Comparison of ENCODE assay signal across 13 cellular contexts in genomic region chr11:67367014-67367835, GRCh38. TPM values are rescaled to one million over a fixed set of nuclear protein-coding genes. Genes with fewer than 3 reads are reported as not detected.
DNase-seq lines count a peak whose midpoint lies in the region; ATAC-seq and TF ChIP-seq lines count a peak whose summit lies in the region.
"Had no signal": no experiment of that assay in that cellular context is flagged by ENCODE, and none has a peak within 500 bp of the region (broad histone marks: within the 10 kb centered on the region; RNA-seq: fewer than 3 reads in every experiment).

No MANE protein-coding gene starts in this region.

- peaks cover 83% of the 10 kb centered on the region for H3K79me2 ChIP-seq in ACC112 (ENCODE audit: control insufficient read depth, insufficient read depth, low read length, unreplicated experiment)

- no peaks in the 10 kb centered on the region for H3K27me3 ChIP-seq in ACC112 (ENCODE audit: insufficient read depth, low read length)

- peaks cover 64% of the 10 kb centered on the region for H3K4me1 ChIP-seq in ACC112 (ENCODE audit: control insufficient read depth, insufficient read depth, low read length, unreplicated experiment)

- in situ Hi-C loops in GM13977 (cut with MboI; ENCODE audit: low pct_unique_long_range_greater_than_20kb, low sequenced_read_pairs, unreplicated experiment), result no loop called here

- peak overlapping the region; percentile 58 for H3K27ac ChIP-seq in ACC112 (ENCODE audit: low read depth, low read length)

- DNase-seq in NCI-H524 treated with DMSO at 0.1 percent for 48 hours (lab: John Stamatoyannopoulos, UW) (peak; percentile 18), fibroblast of gingiva (ENCODE audit: low read depth) (peak; percentile 43), osteocyte (ENCODE audit: extremely low spot score, unreplicated experiment) (no peak), GM13977 (ENCODE audit: low spot score) (no peak), cerebellum (ENCODE audit: low spot score) (no peak)
- DNase-seq in stimulated activated CD4-positive, alpha-beta T cell treated with anti-CD3 and anti-CD28 coated beads, Interleukin-4, amount 100 ng/mL, for 4 hours, result no peak
- DNase-seq: activated CD8-positive, alpha-beta T cell treated with anti-CD3 and anti-CD28 coated beads, Interleukin-2, amount 10 ng/mL, durations not matched to agents 7 days and 5 days; activated naive CD8-positive, alpha-beta T cell treated with anti-CD3 and anti-CD28 coated beads for 36 hours; naive thymus-derived CD4-positive, alpha-beta T cell; stimulated activated CD4-positive, alpha-beta T cell treated with anti-CD3 and anti-CD28 coated beads, Interleukin-1b, Interleukin-23, amount 100 ng/mL, for 48 hours had no signal

- no peaks in the 10 kb centered on the region for H3K9me3 Mint-ChIP-seq in osteocyte (ENCODE audit: unreplicated experiment)
- H3K9me3 Mint-ChIP-seq: activated naive CD8-positive, alpha-beta T cell treated with anti-CD3 and anti-CD28 coated beads for 36 hours; stimulated activated naive CD8-positive, alpha-beta T cell treated with anti-CD3 and anti-CD28 coated beads, Interleukin-15, Interleukin-2, amounts not matched to agents 100 ng/mL and 50 ng/mL, for 24 hours had no signal

- peak overlapping the region; percentile 21 for H3K4me3 ChIP-seq in ACC112 (ENCODE audit: low read depth, low read length)

- TF ChIP-seq CTCF in osteocyte (IDR thresholded peaks at IDR 0.05), result no peak
- no peak for TF ChIP-seq CTCF in GM13977 (IDR thresholded peaks at IDR 0.05; ENCODE audit: extremely low read depth, insufficient read depth, missing control alignments)

- peaks cover 51% of the 10 kb centered on the region for H3K4me1 Mint-ChIP-seq in osteocyte (ENCODE audit: unreplicated experiment)

- H3K4me3 Mint-ChIP-seq in osteocyte (ENCODE audit: unreplicated experiment), result no peak overlapping the region
- H3K4me3 Mint-ChIP-seq: activated CD8-positive, alpha-beta T cell treated with anti-CD3 and anti-CD28 coated beads, Interleukin-2, amount 10 ng/mL, durations not matched to agents 7 days and 5 days; activated naive CD8-positive, alpha-beta T cell treated with anti-CD3 and anti-CD28 coated beads for 36 hours; stimulated activated naive CD8-positive, alpha-beta T cell treated with anti-CD3 and anti-CD28 coated beads, Interleukin-15, Interleukin-2, amounts not matched to agents 100 ng/mL and 50 ng/mL, for 24 hours had no signal

- H3K27me3 Mint-ChIP-seq in osteocyte (ENCODE audit: unreplicated experiment), result no peaks in the 10 kb centered on the region

- peak overlapping the region; percentile 59 for H3K27ac Mint-ChIP-seq in osteocyte (ENCODE audit: unreplicated experiment)
- H3K27ac Mint-ChIP-seq: activated CD8-positive, alpha-beta T cell treated with anti-CD3 and anti-CD28 coated beads, Interleukin-2, amount 10 ng/mL, durations not matched to agents 7 days and 5 days; activated naive CD8-positive, alpha-beta T cell treated with anti-CD3 and anti-CD28 coated beads for 36 hours; naive thymus-derived CD4-positive, alpha-beta T cell had no signal

- ATAC-seq in HG03135 (IDR thresholded peaks at IDR 0.05; ENCODE audit: unreplicated experiment), result no peak
- ATAC-seq: activated CD8-positive, alpha-beta T cell treated with anti-CD3 and anti-CD28 coated beads, Interleukin-2, amount 10 ng/mL, durations not matched to agents 7 days and 5 days; naive thymus-derived CD4-positive, alpha-beta T cell had no signal

- peaks cover 11% of the 10 kb centered on the region for H3K36me3 Mint-ChIP-seq in osteocyte (ENCODE audit: unreplicated experiment)
- H3K36me3 Mint-ChIP-seq: activated naive CD8-positive, alpha-beta T cell treated with anti-CD3 and anti-CD28 coated beads for 36 hours had no signal

- peaks cover 19% of the 10 kb centered on the region; the same call in 1 of the 2 replicates for H3K36me3 ChIP-seq in ACC112 (ENCODE audit: insufficient read depth, low read length)

- H2AFZ ChIP-seq in ACC112 (ENCODE audit: low read length, unreplicated experiment), result no peak overlapping the region

RNA-seq across cellular contexts. Expression of gene CLCF1, which starts 6.2 kb away (rescaled TPM):
- 7.2 and 7.8 TPM in 2 replicates for total RNA-seq in osteocyte
- 0.27 TPM for total RNA-seq in cerebellum

RNA-seq across cellular contexts. Expression of gene POLD4, which starts 13.9 kb away (rescaled TPM):
- total RNA-seq in osteocyte (53.2 and 64.0 TPM in 2 replicates), cerebellum (4.3 TPM)

RNA-seq across cellular contexts. Expression of gene RAD9A, which starts 24.6 kb away (rescaled TPM):
- total RNA-seq in osteocyte (18.5 TPM in 2 replicates), cerebellum (19.6 TPM)

RNA-seq across cellular contexts. Expression of gene PPP1CA, which starts 34.4 kb away (rescaled TPM):
- 132 and 140 TPM in 2 replicates for total RNA-seq in osteocyte
- total RNA-seq in cerebellum, result 41.6 TPM

RNA-seq across cellular contexts. Expression of gene TBC1D10C, which starts 36.7 kb away (rescaled TPM):
- total RNA-seq in osteocyte, result not detected in 2 replicates
- not detected for total RNA-seq in cerebellum

Comparison
In these comparisons a context has a peak if more than half of its experiments do, and no peak if none do; other contexts are left out.
1. DNase-seq: peak in NCI-H524 treated with DMSO at 0.1 percent for 48 hours (single experiment) and fibroblast of gingiva (single experiment); none in osteocyte (single experiment), GM13977 (single experiment), cerebellum (single experiment) and stimulated activated CD4-positive, alpha-beta T cell treated with anti-CD3 and anti-CD28 coated beads, Interleukin-4, amount 100 ng/mL, for 4 hours (0 of 2).
2. RNA of gene POLD4, which starts 13.9 kb away (total RNA-seq): 53.2 to 64.0 TPM in osteocyte; 4.3 TPM in cerebellum (single experiment); every median in the first group is over 10 times any median in the second.